In genomic region chr3:139430467-139430866, GRCh38 we compare ENCODE assay signal across 24 cellular contexts. TPM values are rescaled to one million over a fixed set of nuclear protein-coding genes. Genes with fewer than 3 reads are reported as not detected.
"Had no signal": no experiment of that assay in that cellular context is flagged by ENCODE, and none has a peak within 500 bp of the region (broad histone marks: within the 10 kb centered on the region; RNA-seq: fewer than 3 reads in every experiment).

No MANE protein-coding gene starts in this region.

- H3K36me3 Mint-ChIP-seq: activated CD8-positive, alpha-beta memory T cell treated with anti-CD3 and anti-CD28 coated beads, Interleukin-2, amount 10 ng/mL, durations not matched to agents 7 days and 5 days; activated naive CD4-positive, alpha-beta T cell treated with anti-CD3 and anti-CD28 coated beads, Interleukin-2, amount 10 ng/mL, durations not matched to agents 7 days and 5 days had no signal

- H3K4me1 Mint-ChIP-seq: activated CD8-positive, alpha-beta memory T cell treated with anti-CD3 and anti-CD28 coated beads, Interleukin-2, amount 10 ng/mL, durations not matched to agents 7 days and 5 days; activated naive CD4-positive, alpha-beta T cell treated with anti-CD3 and anti-CD28 coated beads, Interleukin-2, amount 10 ng/mL, durations not matched to agents 7 days and 5 days; central memory CD8-positive, alpha-beta T cell; neural crest cell had no signal

- H3K4me3 Mint-ChIP-seq: activated CD4-positive, alpha-beta memory T cell treated with anti-CD3 and anti-CD28 coated beads for 36 hours; activated CD8-positive, alpha-beta memory T cell treated with anti-CD3 and anti-CD28 coated beads, Interleukin-2, amount 10 ng/mL, durations not matched to agents 7 days and 5 days; activated naive CD4-positive, alpha-beta T cell treated with anti-CD3 and anti-CD28 coated beads, Interleukin-2, amount 10 ng/mL, durations not matched to agents 7 days and 5 days; brain; central memory CD8-positive, alpha-beta T cell; neural crest cell had no signal

- H3K4me3 ChIP-seq: adrenal gland, esophagus squamous epithelium, hepatocyte, prostate gland, right lobe of liver, transverse colon had no signal

- H3K27me3 ChIP-seq: adrenal gland, esophagus squamous epithelium, hepatocyte, right lobe of liver, transverse colon had no signal

- H3K27ac ChIP-seq: adrenal gland, esophagus squamous epithelium, hepatocyte, prostate gland, right lobe of liver, transverse colon had no signal

- H3K9me3 ChIP-seq: adrenal gland, esophagus squamous epithelium, prostate gland, right lobe of liver, transverse colon had no signal

- H3K27ac Mint-ChIP-seq: activated CD4-positive, alpha-beta memory T cell treated with anti-CD3 and anti-CD28 coated beads for 36 hours; activated CD8-positive, alpha-beta memory T cell treated with anti-CD3 and anti-CD28 coated beads, Interleukin-2, amount 10 ng/mL, durations not matched to agents 7 days and 5 days; activated naive CD4-positive, alpha-beta T cell treated with anti-CD3 and anti-CD28 coated beads, Interleukin-2, amount 10 ng/mL, durations not matched to agents 7 days and 5 days; activated T-helper 2 cell treated with anti-CD3 and anti-CD28 coated beads, Interferon-gamma antibody, Interleukin-2, Interleukin-4, amounts not matched to agents 10 μg/mL and 5 μg/mL and 100 μg/mL, durations not matched to agents 14 hours and 24 hours and 36 hours had no signal

- H3K9me3 Mint-ChIP-seq: activated CD4-positive, alpha-beta memory T cell treated with anti-CD3 and anti-CD28 coated beads for 36 hours; activated naive CD4-positive, alpha-beta T cell treated with anti-CD3 and anti-CD28 coated beads, Interleukin-2, amount 10 ng/mL, durations not matched to agents 7 days and 5 days; activated T-helper 2 cell treated with anti-CD3 and anti-CD28 coated beads, Interferon-gamma antibody, Interleukin-2, Interleukin-4, amounts not matched to agents 10 μg/mL and 5 μg/mL and 100 μg/mL, durations not matched to agents 14 hours and 24 hours and 36 hours; central memory CD8-positive, alpha-beta T cell; neural crest cell had no signal

- DNase-seq: activated CD4-positive, alpha-beta memory T cell treated with anti-CD3 and anti-CD28 coated beads for 36 hours; activated CD8-positive, alpha-beta memory T cell treated with anti-CD3 and anti-CD28 coated beads, Interleukin-2, amount 10 ng/mL, durations not matched to agents 7 days and 5 days; activated naive CD4-positive, alpha-beta T cell treated with anti-CD3 and anti-CD28 coated beads, Interleukin-2, amount 10 ng/mL, durations not matched to agents 7 days and 5 days; activated T-cell treated with anti-CD3 and anti-CD28 coated beads, Interleukin-2, amount 50 U/mL, for 1 hour; adrenal gland; cortex of kidney; effector CD4-positive, alpha-beta T cell; esophagus squamous epithelium; kidney glomerular epithelial cell; right lobe of liver; stimulated activated naive CD8-positive, alpha-beta T cell treated with anti-CD3 and anti-CD28 coated beads, Interleukin-15, Interleukin-2, amounts not matched to agents 100 U/mL and 50 U/mL, for 24 hours; transverse colon had no signal

- H3K4me1 ChIP-seq: prostate gland, right lobe of liver, transverse colon had no signal

- H3K36me3 ChIP-seq: adrenal gland, esophagus squamous epithelium, prostate gland, right lobe of liver, transverse colon had no signal

- H3K27me3 Mint-ChIP-seq: activated CD4-positive, alpha-beta memory T cell treated with anti-CD3 and anti-CD28 coated beads for 36 hours; activated CD8-positive, alpha-beta memory T cell treated with anti-CD3 and anti-CD28 coated beads, Interleukin-2, amount 10 ng/mL, durations not matched to agents 7 days and 5 days; activated naive CD4-positive, alpha-beta T cell treated with anti-CD3 and anti-CD28 coated beads, Interleukin-2, amount 10 ng/mL, durations not matched to agents 7 days and 5 days; brain; central memory CD8-positive, alpha-beta T cell had no signal

RNA-seq across cellular contexts. Expression of gene RBP2, which starts 45.8 kb away (rescaled TPM):
- total RNA-seq: activated CD4-positive, alpha-beta memory T cell treated with anti-CD3 and anti-CD28 coated beads for 36 hours; activated CD8-positive, alpha-beta memory T cell treated with anti-CD3 and anti-CD28 coated beads, Interleukin-2, amount 10 ng/mL, durations not matched to agents 7 days and 5 days; activated T-helper 2 cell treated with anti-CD3 and anti-CD28 coated beads, Interferon-gamma antibody, Interleukin-2, Interleukin-4, amounts not matched to agents 10 μg/mL and 5 μg/mL and 100 μg/mL, durations not matched to agents 14 hours and 24 hours and 36 hours; endothelial cell of umbilical vein; esophagus squamous epithelium; fibroblast of villous mesenchyme; glomerular endothelial cell; neural crest cell; osteoblast; prostate gland; right lobe of liver; T-helper 1 cell treated with Interleukin-12 subunit alpha and Interleukin-12 subunit beta and Interleukin-4 antibody, amounts not matched to agents 30 ng/mL and 1 ng/mL, for 36 hours had no signal
- polyA plus RNA-seq: endothelial cell of umbilical vein, liver had no signal
